In genomic region chr19:12779162-12779993, GRCh38 we compare ENCODE assay signal across 8 cellular contexts. TPM values are rescaled to one million over a fixed set of nuclear protein-coding genes. Genes with fewer than 3 reads are reported as not detected.
DNase-seq lines count a peak whose midpoint lies in the region; ATAC-seq and TF ChIP-seq lines count a peak whose summit lies in the region.

No MANE protein-coding gene starts in this region.

- H3K27ac Mint-ChIP-seq in activated CD8-positive, alpha-beta T cell treated with anti-CD3 and anti-CD28 coated beads for 36 hours, result peak overlapping the region; percentile 87

- CTCF ChIA-PET in activated CD8-positive, alpha-beta T cell treated with anti-CD3 and anti-CD28 coated beads for 36 hours (lab: Charles Lee), result interaction anchor here (1.4 to 9.2 kb wide), 6 partner anchors 9 to 67 kb away, joined by 6 to 326 read pairs (median 18); partner anchors contain the start of genes JUNB, PRDX2 and THSD8

- H3K27me3 Mint-ChIP-seq in activated CD8-positive, alpha-beta T cell treated with anti-CD3 and anti-CD28 coated beads for 36 hours, result no peaks in the 10 kb centered on the region

- no peak for TF ChIP-seq CTCF in activated CD8-positive, alpha-beta T cell treated with anti-CD3 and anti-CD28 coated beads for 36 hours (IDR thresholded peaks at IDR 0.05)

- ATAC-seq in activated CD8-positive, alpha-beta T cell treated with anti-CD3 and anti-CD28 coated beads for 36 hours, result no peak
- ATAC-seq in HG02938 (IDR thresholded peaks at IDR 0.05; ENCODE audit: unreplicated experiment), result no peak

- peak; percentile 53 for DNase-seq in DMS79 (lab: John Stamatoyannopoulos, UW)
- no peak for DNase-seq in Jurkat, Clone E6-1 (ENCODE audit: low read depth, low spot score)
- peak; percentile 54 for DNase-seq in activated CD8-positive, alpha-beta T cell treated with anti-CD3 and anti-CD28 coated beads for 36 hours
- peak; percentile 83 for DNase-seq in glomerular visceral epithelial cell (ENCODE audit: extremely low spot score)
- peak; percentile 64 for DNase-seq in renal cortical epithelial cell (ENCODE audit: low read depth)
- DNase-seq in GOT3 (lab: John Stamatoyannopoulos, UW), result no peak
- DNase-seq in activated gamma-delta T cell treated with Interleukin-2 at 50 U/mL for 16 hours, result no peak

- no peaks in the 10 kb centered on the region for H3K36me3 Mint-ChIP-seq in activated CD8-positive, alpha-beta T cell treated with anti-CD3 and anti-CD28 coated beads for 36 hours (ENCODE audit: low read depth)

- H3K4me1 Mint-ChIP-seq in activated CD8-positive, alpha-beta T cell treated with anti-CD3 and anti-CD28 coated beads for 36 hours (ENCODE audit: low read depth), result peaks cover 38% of the 10 kb centered on the region

- peak overlapping the region; percentile 73; the same call in 1 of the 2 replicates for H3K4me3 ChIP-seq in Jurkat, Clone E6-1 (ENCODE audit: low read length)

- peak overlapping the region; percentile 85 for H3K4me3 Mint-ChIP-seq in activated CD8-positive, alpha-beta T cell treated with anti-CD3 and anti-CD28 coated beads for 36 hours

- H3K9me3 Mint-ChIP-seq in activated CD8-positive, alpha-beta T cell treated with anti-CD3 and anti-CD28 coated beads for 36 hours, result no peaks in the 10 kb centered on the region

- intact Hi-C loops in activated CD8-positive, alpha-beta T cell treated with anti-CD3 and anti-CD28 coated beads for 36 hours (cut with micrococcal nuclease), result loop anchor here (2.0 kb wide), 1 partner anchor 15 kb away; no protein-coding TSS in a partner anchor

- POLR2A ChIA-PET in activated CD8-positive, alpha-beta T cell treated with anti-CD3 and anti-CD28 coated beads for 36 hours (lab: Charles Lee), result interaction anchor here (0.8 to 3.5 kb wide), 5 partner anchors 9 to 20 kb away, joined by 3 to 58 read pairs (median 7); partner anchors contain the start of gene JUNB

RNA-seq across cellular contexts. Expression of gene HOOK2, which starts 4.0 kb away (rescaled TPM):
- 26.6 TPM for polyA plus RNA-seq in Jurkat, Clone E6-1 (2012; ENCODE audit: insufficient read depth, insufficient read length)
- 10 to 100 TPM; 17.3 to 18.4 TPM for total RNA-seq in activated CD8-positive, alpha-beta T cell treated with anti-CD3 and anti-CD28 coated beads for 36 hours
- total RNA-seq in renal cortical epithelial cell, result 19.6 and 30.8 TPM in 2 replicates

RNA-seq across cellular contexts. Expression of gene JUNB, which starts 11.9 kb away (rescaled TPM):
- polyA plus RNA-seq in Jurkat, Clone E6-1 (2012; ENCODE audit: insufficient read depth, insufficient read length), result 22.6 TPM
- total RNA-seq in activated CD8-positive, alpha-beta T cell treated with anti-CD3 and anti-CD28 coated beads for 36 hours, result 100 to 1,000 TPM; 292 to 299 TPM
- total RNA-seq in renal cortical epithelial cell, result 120 and 130 TPM in 2 replicates

RNA-seq across cellular contexts. Expression of gene PRDX2, which starts 22.2 kb away (rescaled TPM):
- 291 TPM for polyA plus RNA-seq in Jurkat, Clone E6-1 (2012; ENCODE audit: insufficient read depth, insufficient read length)
- total RNA-seq in activated CD8-positive, alpha-beta T cell treated with anti-CD3 and anti-CD28 coated beads for 36 hours, result 100 to 1,000 TPM; 251 to 262 TPM
- total RNA-seq in renal cortical epithelial cell, result 215 and 236 TPM in 2 replicates

RNA-seq across cellular contexts. Expression of gene THSD8, which starts 22.5 kb away (rescaled TPM):
- 89.2 TPM for polyA plus RNA-seq in Jurkat, Clone E6-1 (2012; ENCODE audit: insufficient read depth, insufficient read length)
- total RNA-seq in activated CD8-positive, alpha-beta T cell treated with anti-CD3 and anti-CD28 coated beads for 36 hours, result 10 to 100 TPM; 31.1 to 36.2 TPM
- total RNA-seq in renal cortical epithelial cell, result not detected in 2 replicates

RNA-seq across cellular contexts. Expression of gene RNASEH2A, which starts 27.0 kb away (rescaled TPM):
- polyA plus RNA-seq in Jurkat, Clone E6-1 (2012; ENCODE audit: insufficient read depth, insufficient read length), result 144 TPM
- total RNA-seq in activated CD8-positive, alpha-beta T cell treated with anti-CD3 and anti-CD28 coated beads for 36 hours, result 10 to 100 TPM; 40.3 to 44.1 TPM
- total RNA-seq in renal cortical epithelial cell, result 7.7 and 19.6 TPM in 2 replicates

Comparison
In these comparisons a context has a peak if more than half of its experiments do, and no peak if none do; other contexts are left out.
1. DNase-seq: peak in DMS79 (single experiment), activated CD8-positive, alpha-beta T cell treated with anti-CD3 and anti-CD28 coated beads for 36 hours (single experiment), glomerular visceral epithelial cell (single experiment) and renal cortical epithelial cell (single experiment); none in Jurkat, Clone E6-1 (single experiment), GOT3 (single experiment) and activated gamma-delta T cell treated with Interleukin-2 at 50 U/mL for 16 hours (single experiment).